In the genomic region with DNA sequence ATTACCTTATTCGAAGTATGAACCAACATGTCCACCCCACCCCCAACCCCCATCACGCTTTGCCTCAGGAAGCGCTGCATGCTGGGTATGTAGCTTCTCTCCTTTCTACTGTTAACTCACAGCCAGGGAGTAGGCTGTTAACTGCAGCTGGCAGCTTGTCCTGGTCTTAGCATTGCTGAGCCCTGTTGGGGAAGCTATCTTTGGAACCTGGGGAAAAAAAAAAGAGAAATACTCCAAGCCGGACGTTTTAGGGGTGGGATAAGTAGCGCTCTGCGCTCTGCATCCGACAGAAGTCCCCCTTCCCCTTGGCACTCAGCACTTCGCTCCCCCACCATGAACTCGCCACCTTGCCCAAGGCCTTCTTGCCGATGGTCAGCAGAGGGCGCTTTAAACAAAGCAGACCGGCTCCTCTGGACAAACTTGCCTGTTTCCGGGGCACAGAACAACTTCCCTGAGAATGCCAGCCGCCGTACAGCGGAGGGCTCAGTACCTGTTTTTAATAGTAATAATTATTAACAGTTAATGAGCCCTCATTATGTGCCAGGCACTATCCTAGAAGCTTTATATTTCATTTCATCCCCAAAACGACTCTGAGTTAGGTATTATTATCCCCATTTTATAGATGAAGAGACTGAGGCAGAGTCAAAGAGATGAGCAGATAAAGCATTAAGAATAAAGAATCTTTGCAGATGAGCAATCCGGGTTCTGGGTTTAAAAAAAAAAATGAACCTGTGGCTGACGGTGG, we compare ENCODE assay signal across 8 cellular contexts. TPM values are rescaled to one million over a fixed set of nuclear protein-coding genes. Genes with fewer than 3 reads are reported as not detected.
A peak's percentile ranks its signal among the peaks of the same experiment; 100 is the strongest.
DNase-seq lines count a peak whose midpoint lies in the region; ATAC-seq, FAIRE-seq and TF ChIP-seq lines count a peak whose summit lies in the region.

No MANE protein-coding gene starts in this region.

- H2BK15ac ChIP-seq in neuronal stem cell (ENCODE audit: low read length), result no peak overlapping the region

- CTCF ChIA-PET in RWPE1 (lab: Yijun Ruan, JAX), result interaction anchor here (0.6 to 3.5 kb wide), 14 partner anchors 11 to 235 kb away, joined by 3 to 53 read pairs (median 4); no protein-coding TSS in a partner anchor

- H4K91ac ChIP-seq in neuronal stem cell (ENCODE audit: low read depth, low read length, poor library complexity), result no peak overlapping the region

- H3K23ac ChIP-seq in neuronal stem cell (ENCODE audit: low read depth, low read length, poor library complexity), result no peak overlapping the region

- H3K4ac ChIP-seq in neuronal stem cell (ENCODE audit: low read length), result no peak overlapping the region

- no peak for FAIRE-seq in frontal cortex (lab: Jason Lieb, UNC)

- peaks cover 7% of the 10 kb centered on the region for H3K27me3 Mint-ChIP-seq in activated T-helper 17 cell treated with anti-CD3 and anti-CD28 coated beads, Interleukin-2, amount 50 U/mL, for 72 hours

- peak overlapping the region; percentile 3 for H3K4me3 Mint-ChIP-seq in activated T-helper 17 cell treated with anti-CD3 and anti-CD28 coated beads, Interleukin-2, amount 50 U/mL, for 72 hours

- H2BK5ac ChIP-seq in neuronal stem cell (ENCODE audit: low read length), result no peak overlapping the region

- H3K9me3 ChIP-seq in Loucy (ENCODE audit: insufficient read depth, low read depth, low read length) (no peaks in the 10 kb centered on the region), neuronal stem cell (replicated peaks in 1 of 2; ENCODE audit: control insufficient read depth in 2 of 2, insufficient read depth in 1 of 2, low read depth in 1 of 2, low read length in 2 of 2) (no peaks in the 10 kb centered on the region), stomach (no peaks in the 10 kb centered on the region)

- peak overlapping the region; percentile 30 for H3K18ac ChIP-seq in neuronal stem cell (ENCODE audit: low read length)

- H3K27me3 ChIP-seq in Loucy (ENCODE audit: insufficient read depth, low read length, poor library complexity, severe bottlenecking) (no peaks in the 10 kb centered on the region), neuronal stem cell (ENCODE audit: control insufficient read depth in 3 of 3, insufficient read depth in 3 of 3, low read depth in 1 of 3, low read length in 3 of 3) (peaks cover 0 to 2% (median 0%) of the 10 kb centered on the region in 3 experiments), stomach (peaks cover 0 to 7% (median 0%) of the 10 kb centered on the region in 3 donors)

- H4K20me1 ChIP-seq in Loucy (ENCODE audit: insufficient read depth, low read length, poor library complexity, severe bottlenecking), result no peaks in the 10 kb centered on the region

- no peaks in the 10 kb centered on the region for H3K9me2 ChIP-seq in Loucy (replicated peaks; ENCODE audit: low read depth, low read length)

- DNase-seq in SIG-M5 treated with dmso at 0.1 percent for 504 hours (lab: John Stamatoyannopoulos, UW; ENCODE audit: unreplicated experiment) (peak; percentile 83), SIG-M5 (lab: John Stamatoyannopoulos, UW) (no peak), RWPE1 (ENCODE audit: low spot score) (peak; percentile 84), frontal cortex (ENCODE audit: low spot score in 2 of 2) (peak; percentile 76 to 81), neuronal stem cell (ENCODE audit: low spot score) (peak; percentile 82), stomach (peak; percentile 79)

- no peaks in the 10 kb centered on the region for H3K79me1 ChIP-seq in neuronal stem cell (ENCODE audit: low read depth, low read length)

- H2BK12ac ChIP-seq in neuronal stem cell (ENCODE audit: low read length), result no peak overlapping the region

- no peak for TF ChIP-seq POLR2A in stomach (IDR thresholded peaks at IDR 0.05)

- H3K4me1 Mint-ChIP-seq in activated T-helper 17 cell treated with anti-CD3 and anti-CD28 coated beads, Interleukin-2, amount 50 U/mL, for 72 hours, result peaks cover 6% of the 10 kb centered on the region

- TF ChIP-seq CTCF in Loucy (conservative IDR thresholded peaks at IDR 0.05; ENCODE audit: low read length) (peak; percentile 98), RWPE1 (conservative IDR thresholded peaks at IDR 0.05; ENCODE audit: low read depth) (peak; percentile 89), stomach (IDR thresholded peaks at IDR 0.05) (peak in 5 of 7 experiments; percentile 82 to 89 (median 84))

- ATAC-seq in activated T-helper 17 cell treated with anti-CD3 and anti-CD28 coated beads, Interleukin-2, amount 50 U/mL, for 72 hours (replicated peaks), result peak; percentile 86

- H3K9ac ChIP-seq in Loucy (ENCODE audit: low read depth, low read length, poor library complexity, severe bottlenecking), result peak overlapping the region; percentile 99
- H3K9ac ChIP-seq in neuronal stem cell (ENCODE audit: low read depth, low read length, poor library complexity), result no peak overlapping the region

- TF ChIP-seq EP300 in stomach (IDR thresholded peaks at IDR 0.05), result no peak

- POLR2A ChIA-PET in RWPE1 (lab: Yijun Ruan, JAX; ENCODE audit: low non-redundant PET), result interaction anchor here (0.6 kb wide), 1 partner anchor 85 kb away, joined by 3 read pairs; no protein-coding TSS in a partner anchor

- intact Hi-C loops in stomach (cut with DNase I; ENCODE audit: low total_unique reads), result loop anchor here (5.0 kb wide), 1 partner anchor 79 kb away; no protein-coding TSS in a partner anchor

- peaks cover 6% of the 10 kb centered on the region; the same call in 1 of the 2 replicates for H3F3A ChIP-seq in Loucy (ENCODE audit: low read depth)

- peaks cover 48% of the 10 kb centered on the region for H3K4me1 ChIP-seq in Loucy (ENCODE audit: insufficient read depth, low read length, poor library complexity, severe bottlenecking)
- H3K4me1 ChIP-seq in neuronal stem cell (ENCODE audit: control insufficient read depth in 2 of 2, insufficient read depth in 1 of 2, low read depth in 1 of 2, low read length in 2 of 2), result peaks cover 5 to 13% of the 10 kb centered on the region in 2 donors
- H3K4me1 ChIP-seq in stomach, result peaks cover 3 to 30% (median 22%) of the 10 kb centered on the region in 4 donors

- H3K4me3 ChIP-seq in Loucy (ENCODE audit: low read length, poor library complexity, severe bottlenecking) (peak overlapping the region; percentile 63), neuronal stem cell (ENCODE audit: low read length in 2 of 2) (peak overlapping the region in 1 of 2 donors; percentile 19), stomach (peak overlapping the region in 1 of 4 donors; percentile 6)

- peaks cover 5% of the 10 kb centered on the region for H3K36me3 Mint-ChIP-seq in activated T-helper 17 cell treated with anti-CD3 and anti-CD28 coated beads, Interleukin-2, amount 50 U/mL, for 72 hours (ENCODE audit: low read depth)

- whole genome bisulfite sequencing in neuronal stem cell (ENCODE audit: extremely low coverage in 2 of 2, insufficient read length in 2 of 2, insufficient replicate concordance in 1 of 2), 2 donors, result no CpG with 5 or more reads among the region's 20 CpGs
- 4 to 6% (median 4%) methylated on average over 20 of the region's 20 CpGs for WGBS in stomach, 5 donors

- H3K27ac ChIP-seq in RWPE1 (no peak overlapping the region), neuronal stem cell (replicated peaks; ENCODE audit: low read length) (no peak overlapping the region), stomach (peak overlapping the region in 3 of 5 donors; percentile 23 to 62 (median 46))

- no peaks in the 10 kb centered on the region for H3K36me3 ChIP-seq in Loucy (ENCODE audit: insufficient read depth, low read length)
- H3K36me3 ChIP-seq in neuronal stem cell (replicated peaks in 1 of 2; ENCODE audit: control insufficient read depth in 2 of 2, insufficient read depth in 2 of 2, low read length in 2 of 2), result peaks cover 2 to 30% of the 10 kb centered on the region in 2 donors
- peaks cover 12 to 29% (median 27%) of the 10 kb centered on the region in 4 donors for H3K36me3 ChIP-seq in stomach

- peak overlapping the region; percentile 41 for H3K27ac Mint-ChIP-seq in activated T-helper 17 cell treated with anti-CD3 and anti-CD28 coated beads, Interleukin-2, amount 50 U/mL, for 72 hours

- H2BK120ac ChIP-seq in neuronal stem cell (ENCODE audit: low read depth, low read length), result no peak overlapping the region

- H3K9me3 Mint-ChIP-seq in activated T-helper 17 cell treated with anti-CD3 and anti-CD28 coated beads, Interleukin-2, amount 50 U/mL, for 72 hours, result no peaks in the 10 kb centered on the region

- no peak overlapping the region for H3K14ac ChIP-seq in neuronal stem cell (ENCODE audit: low read length)

- peak overlapping the region; percentile 78 for H2AK5ac ChIP-seq in neuronal stem cell (ENCODE audit: low read depth, low read length)

- peaks cover 21% of the 10 kb centered on the region for H3K79me2 ChIP-seq in Loucy (ENCODE audit: insufficient read depth, low read length)

- H2AFZ ChIP-seq in Loucy (ENCODE audit: low read length) (peak overlapping the region; percentile 61), neuronal stem cell (ENCODE audit: low read length) (peak overlapping the region; percentile 83)

- H4K8ac ChIP-seq in neuronal stem cell (ENCODE audit: low read depth, low read length), result no peak overlapping the region

- H3K4me2 ChIP-seq in Loucy (ENCODE audit: low read depth, low read length, poor library complexity, severe bottlenecking), result peak overlapping the region; percentile 77
- H3K4me2 ChIP-seq in neuronal stem cell (ENCODE audit: insufficient read depth, low read length, poor library complexity, severe bottlenecking), result peak overlapping the region; percentile 48

RNA-seq across cellular contexts. Expression of gene MDFI, which starts 35.2 kb away (rescaled TPM):
- total RNA-seq in activated T-helper 17 cell treated with anti-CD3 and anti-CD28 coated beads, Interleukin-2, amount 50 U/mL, for 72 hours, result not detected
- total RNA-seq in frontal cortex (11.4 TPM), stomach (1 to 10 TPM in 4 of 5 donors, not detected in 1; 4.1 to 8.3 (median 6.6) TPM)
- 73.1 TPM for polyA plus RNA-seq in neuronal stem cell (2013, experiment 1 of 2)
- polyA plus RNA-seq in neuronal stem cell (2013, experiment 2 of 2), result 65.6 TPM
- polyA plus RNA-seq in stomach, result 10 to 100 TPM in 2 of 3 donors, 1 to 10 TPM in 1; 3.7 to 17.2 (median 14.9) TPM

RNA-seq across cellular contexts. Expression of gene FOXP4, which starts 56.9 kb away (rescaled TPM):
- total RNA-seq in activated T-helper 17 cell treated with anti-CD3 and anti-CD28 coated beads, Interleukin-2, amount 50 U/mL, for 72 hours, result 10 to 100 TPM in 1 of 2 donors, 1 to 10 TPM in 1; 8.7 to 11.6 TPM
- 0.82 TPM for total RNA-seq in frontal cortex
- 43.1 TPM for polyA plus RNA-seq in neuronal stem cell (2013, experiment 1 of 2)
- 44.6 TPM for polyA plus RNA-seq in neuronal stem cell (2013, experiment 2 of 2)
- 10 to 100 TPM in 4 of 5 donors, 1 to 10 TPM in 1; 7.9 to 70.4 (median 40.3) TPM for total RNA-seq in stomach
- 10 to 100 TPM; 14.3 to 33.7 (median 27.6) TPM for polyA plus RNA-seq in stomach

Comparison
In these comparisons a context has a peak if more than half of its experiments do, and no peak if none do; other contexts are left out.
1. H3K27ac ChIP-seq: peak in stomach (3 of 5); none in RWPE1 (single experiment) and neuronal stem cell (single experiment).
2. Peak in every context shown above with its lines, with median percentiles within 50 percentile points of each other: CTCF ChIP-seq.